Comparison of ENCODE assay signal across 8 cellular contexts in genomic region chr15:101288905-101289513, GRCh38. TPM values are rescaled to one million over a fixed set of nuclear protein-coding genes. Genes with fewer than 3 reads are reported as not detected.
DNase-seq lines count a peak whose midpoint lies in the region; ATAC-seq, FAIRE-seq and TF ChIP-seq lines count a peak whose summit lies in the region.

No MANE protein-coding gene starts in this region.

- H3K9me3 Mint-ChIP-seq in neural crest cell = no peaks in the 10 kb centered on the region

- TF ChIP-seq POLR2A in endothelial cell of umbilical vein (IDR thresholded peaks at IDR 0.05; ENCODE audit: low read depth, low read length) = no peak

- H3K9me1 ChIP-seq in endothelial cell of umbilical vein (replicated peaks; ENCODE audit: control insufficient read depth, extremely low read depth, insufficient read depth, low read length) = no peaks in the 10 kb centered on the region

- peak overlapping the region; percentile 81 for H3K4me3 Mint-ChIP-seq in neural crest cell

- peak; percentile 46 to 57 for TF ChIP-seq CTCF in endothelial cell of umbilical vein (IDR thresholded peaks at IDR 0.05; ENCODE audit: extremely low read depth in 1 of 2, insufficient read depth in 1 of 2, low read depth in 1 of 2, low read length in 2 of 2)
- TF ChIP-seq CTCF in neural crest cell (conservative IDR thresholded peaks at IDR 0.05) = peak; percentile 75

- peaks cover 9% of the 10 kb centered on the region for H3K4me1 ChIP-seq in endothelial cell of umbilical vein (ENCODE audit: control insufficient read depth, extremely low read depth, insufficient read depth, low read length)

- H4K20me1 ChIP-seq in endothelial cell of umbilical vein (replicated peaks; ENCODE audit: control insufficient read depth, extremely low read depth, insufficient read depth, low read length) = peaks cover 5% of the 10 kb centered on the region

- dilution Hi-C loops in endothelial cell of umbilical vein (cut with MboI; ENCODE audit: extremely low pct_ligation_motif_present, low sequenced_read_pairs) = no loop called here

- H2AFZ ChIP-seq in endothelial cell of umbilical vein (ENCODE audit: low read depth, low read length) = no peak overlapping the region

- CTCF ChIA-PET in endothelial cell of umbilical vein (lab: Charles Lee) = interaction anchor here (0.7 to 3.4 kb wide), 23 partner anchors 11 to 435 kb away, joined by 3 to 49 read pairs (median 4); partner anchors contain the start of genes TARS3 and TM2D3

- peaks cover 67% of the 10 kb centered on the region for H3K79me2 ChIP-seq in endothelial cell of umbilical vein (ENCODE audit: control insufficient read depth, insufficient read depth, low read length)

- no peaks in the 10 kb centered on the region for H3K27me3 ChIP-seq in endothelial cell of umbilical vein (ENCODE audit: control insufficient read depth in 2 of 2, insufficient read depth in 2 of 2, low read length in 2 of 2)

- intact Hi-C loops in endothelial cell of umbilical vein (cut with micrococcal nuclease) = loop anchor here (1.0 kb wide), 1 partner anchor 352 kb away; no protein-coding TSS in a partner anchor

- H3K4me1 Mint-ChIP-seq in neural crest cell = peaks cover 29% of the 10 kb centered on the region

- DNase-seq in NCI-H2196 (lab: John Stamatoyannopoulos, UW; ENCODE audit: unreplicated experiment) = peak; percentile 54
- no peak for DNase-seq in NCI-H2196 treated with DMSO at 0.1 percent for 48 hours (lab: John Stamatoyannopoulos, UW; ENCODE audit: unreplicated experiment)
- peak; percentile 64 for DNase-seq in HT-29 (ENCODE audit: low spot score)
- DNase-seq in SK-N-MC (ENCODE audit: low read depth, low spot score) = peak; percentile 45
- peak; percentile 28 for DNase-seq in endothelial cell of umbilical vein (ENCODE audit: low read depth, low spot score)
- DNase-seq in neural crest cell (ENCODE audit: low read depth, low spot score) = no peak
- DNase-seq in Ammon's horn (ENCODE audit: low spot score) = no peak

- no peak overlapping the region for H3K27ac Mint-ChIP-seq in neural crest cell (ENCODE audit: unreplicated experiment)

- ATAC-seq in HG03045 (IDR thresholded peaks at IDR 0.05; ENCODE audit: unreplicated experiment) = no peak

- H3K36me3 Mint-ChIP-seq in neural crest cell (ENCODE audit: low read depth) = peaks cover 28% of the 10 kb centered on the region

- BruUV-seq in endothelial cell of umbilical vein (replicated peaks; lab: Mats Ljungman, UMichigan) = no TSS peak

- H3K4me3 ChIP-seq in SK-N-MC = no peak overlapping the region
- no peak overlapping the region for H3K4me3 ChIP-seq in endothelial cell of umbilical vein (replicated peaks in 1 of 3; ENCODE audit: insufficient read depth in 1 of 3, low read depth in 1 of 3, low read length in 3 of 3)

- H3K9ac ChIP-seq in SK-N-MC (ENCODE audit: insufficient read length) = no peak overlapping the region
- H3K9ac ChIP-seq in endothelial cell of umbilical vein (replicated peaks; ENCODE audit: extremely low read depth, insufficient read depth, low read length) = no peak overlapping the region

- no peaks in the 10 kb centered on the region for H3K9me3 ChIP-seq in SK-N-MC (ENCODE audit: low read depth, low read length)
- no peaks in the 10 kb centered on the region for H3K9me3 ChIP-seq in endothelial cell of umbilical vein (replicated peaks; ENCODE audit: control insufficient read depth, insufficient read depth, low read length)

- no peak overlapping the region for H3K4me2 ChIP-seq in endothelial cell of umbilical vein (ENCODE audit: insufficient read depth, low read length)

- peak; percentile 48 for FAIRE-seq in endothelial cell of umbilical vein (lab: Jason Lieb, UNC)

- POLR2A ChIA-PET in endothelial cell of umbilical vein (lab: Charles Lee) = no interaction called here

- H3K27me3 Mint-ChIP-seq in neural crest cell (ENCODE audit: low read depth) = no peaks in the 10 kb centered on the region

- H3K36me3 ChIP-seq in SK-N-MC (ENCODE audit: insufficient read depth, low read length) (peaks cover 81% of the 10 kb centered on the region), endothelial cell of umbilical vein (ENCODE audit: control insufficient read depth in 2 of 2, extremely low read depth in 1 of 2, insufficient read depth in 2 of 2, low read length in 2 of 2) (peaks cover 11 to 15% of the 10 kb centered on the region in 2 experiments)

- H3K27ac ChIP-seq in SK-N-MC = no peak overlapping the region
- H3K27ac ChIP-seq in endothelial cell of umbilical vein (ENCODE audit: insufficient read depth, low read depth, low read length) = no peak overlapping the region

TF ChIP-seq in endothelial cell of umbilical vein, 7 proteins besides CTCF, POLR2A, EP300 and RAD21:
- TF ChIP-seq EZH2 (IDR thresholded peaks at IDR 0.05; ENCODE audit: borderline replicate concordance, low read depth, low read length, severe bottlenecking) (no peak), JUN (IDR thresholded peaks at IDR 0.05; ENCODE audit: borderline replicate concordance, insufficient read depth, insufficient read length, low read depth) (no peak), MYC (IDR thresholded peaks at IDR 0.05; ENCODE audit: low read depth, low read length) (no peak), GATA2 (IDR thresholded peaks at IDR 0.05; ENCODE audit: insufficient read depth, insufficient read length, low read depth, low read length) (no peak), FOS (IDR thresholded peaks at IDR 0.05; ENCODE audit: borderline replicate concordance, insufficient read depth, low read length) (no peak), POLR2AphosphoS5 (IDR thresholded peaks at IDR 0.05; ENCODE audit: insufficient read depth, low read depth, low read length) (no peak)
- TF ChIP-seq, protein P1, sequence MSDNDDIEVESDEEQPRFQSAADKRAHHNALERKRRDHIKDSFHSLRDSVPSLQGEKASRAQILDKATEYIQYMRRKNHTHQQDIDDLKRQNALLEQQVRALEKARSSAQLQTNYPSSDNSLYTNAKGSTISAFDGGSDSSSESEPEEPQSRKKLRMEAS (IDR thresholded peaks at IDR 0.05; ENCODE audit: insufficient read depth, insufficient read length) = no peak

RNA-seq across cellular contexts. Expression of gene SNRPA1, which starts 6.0 kb away (rescaled TPM):
- total RNA-seq in HT-29 (2014; rRNA removed; shearing (Covaris generic)) = 57.3 and 63.0 TPM in 2 replicates
- total RNA-seq in endothelial cell of umbilical vein (80.8 and 82.7 TPM in 2 replicates), neural crest cell (118 and 132 TPM in 2 replicates)
- 33.9 and 68.5 TPM in 2 replicates for polyA plus RNA-seq in endothelial cell of umbilical vein
- 67.6 and 98.6 TPM in 2 replicates for polyA plus RNA-seq in endothelial cell of umbilical vein (2011; cell fraction: cytosol; rRNA removed)
- polyA plus RNA-seq in endothelial cell of umbilical vein (2011; cell fraction: nucleus; rRNA removed) = 118 and 166 TPM in 2 replicates
- 49.0 and 84.6 TPM in 2 replicates for polyA plus RNA-seq in endothelial cell of umbilical vein (2012)
- polyA minus RNA-seq in endothelial cell of umbilical vein = 16.2 and 17.0 TPM in 2 replicates
- polyA minus RNA-seq in endothelial cell of umbilical vein (2011; cell fraction: cytosol; rRNA and poly(A)+ RNA removed) = 50.5 TPM
- polyA minus RNA-seq in endothelial cell of umbilical vein (2011; cell fraction: nucleus; rRNA and poly(A)+ RNA removed) = 33.4 and 50.5 TPM in 2 replicates

RNA-seq across cellular contexts. Expression of gene SELENOS, which starts 11.7 kb away (rescaled TPM):
- total RNA-seq in HT-29 (2014; rRNA removed; shearing (Covaris generic)) = 56.6 and 67.1 TPM in 2 replicates
- 70.4 and 73.2 TPM in 2 replicates for total RNA-seq in endothelial cell of umbilical vein
- polyA plus RNA-seq in endothelial cell of umbilical vein = 92.4 and 101 TPM in 2 replicates
- 91.0 and 96.0 TPM in 2 replicates for polyA plus RNA-seq in endothelial cell of umbilical vein (2011; cell fraction: cytosol; rRNA removed)
- polyA plus RNA-seq in endothelial cell of umbilical vein (2011; cell fraction: nucleus; rRNA removed) = 51.8 and 63.9 TPM in 2 replicates
- 61.3 and 63.3 TPM in 2 replicates for polyA plus RNA-seq in endothelial cell of umbilical vein (2012)
- 43.7 and 45.2 TPM in 2 replicates for polyA minus RNA-seq in endothelial cell of umbilical vein
- 19.3 TPM for polyA minus RNA-seq in endothelial cell of umbilical vein (2011; cell fraction: cytosol; rRNA and poly(A)+ RNA removed)
- polyA minus RNA-seq in endothelial cell of umbilical vein (2011; cell fraction: nucleus; rRNA and poly(A)+ RNA removed) = 39.9 and 51.3 TPM in 2 replicates
- 37.8 and 42.1 TPM in 2 replicates for total RNA-seq in neural crest cell

RNA-seq across cellular contexts. Expression of gene CHSY1, which starts 37.2 kb away (rescaled TPM):
- 6.9 and 7.4 TPM in 2 replicates for total RNA-seq in HT-29 (2014; rRNA removed; shearing (Covaris generic))
- total RNA-seq in endothelial cell of umbilical vein = 47.0 and 50.8 TPM in 2 replicates
- 20.3 and 23.7 TPM in 2 replicates for polyA plus RNA-seq in endothelial cell of umbilical vein
- 26.5 and 27.6 TPM in 2 replicates for polyA plus RNA-seq in endothelial cell of umbilical vein (2011; cell fraction: cytosol; rRNA removed)
- polyA plus RNA-seq in endothelial cell of umbilical vein (2011; cell fraction: nucleus; rRNA removed) = 24.8 and 30.0 TPM in 2 replicates
- 22.2 and 25.6 TPM in 2 replicates for polyA plus RNA-seq in endothelial cell of umbilical vein (2012)
- polyA minus RNA-seq in endothelial cell of umbilical vein = 38.5 and 44.9 TPM in 2 replicates
- polyA minus RNA-seq in endothelial cell of umbilical vein (2011; cell fraction: cytosol; rRNA and poly(A)+ RNA removed) = 21.6 TPM
- 26.8 and 42.4 TPM in 2 replicates for polyA minus RNA-seq in endothelial cell of umbilical vein (2011; cell fraction: nucleus; rRNA and poly(A)+ RNA removed)
- total RNA-seq in neural crest cell = 46.7 and 49.7 TPM in 2 replicates

Comparison
In these comparisons a context has a peak if more than half of its experiments do, and no peak if none do; other contexts are left out.
1. DNase-seq: peak in NCI-H2196 (single experiment), HT-29 (single experiment), SK-N-MC (single experiment) and endothelial cell of umbilical vein (single experiment); none in NCI-H2196 treated with DMSO at 0.1 percent for 48 hours (single experiment), neural crest cell (single experiment) and Ammon's horn (single experiment).